In the genomic region with DNA sequence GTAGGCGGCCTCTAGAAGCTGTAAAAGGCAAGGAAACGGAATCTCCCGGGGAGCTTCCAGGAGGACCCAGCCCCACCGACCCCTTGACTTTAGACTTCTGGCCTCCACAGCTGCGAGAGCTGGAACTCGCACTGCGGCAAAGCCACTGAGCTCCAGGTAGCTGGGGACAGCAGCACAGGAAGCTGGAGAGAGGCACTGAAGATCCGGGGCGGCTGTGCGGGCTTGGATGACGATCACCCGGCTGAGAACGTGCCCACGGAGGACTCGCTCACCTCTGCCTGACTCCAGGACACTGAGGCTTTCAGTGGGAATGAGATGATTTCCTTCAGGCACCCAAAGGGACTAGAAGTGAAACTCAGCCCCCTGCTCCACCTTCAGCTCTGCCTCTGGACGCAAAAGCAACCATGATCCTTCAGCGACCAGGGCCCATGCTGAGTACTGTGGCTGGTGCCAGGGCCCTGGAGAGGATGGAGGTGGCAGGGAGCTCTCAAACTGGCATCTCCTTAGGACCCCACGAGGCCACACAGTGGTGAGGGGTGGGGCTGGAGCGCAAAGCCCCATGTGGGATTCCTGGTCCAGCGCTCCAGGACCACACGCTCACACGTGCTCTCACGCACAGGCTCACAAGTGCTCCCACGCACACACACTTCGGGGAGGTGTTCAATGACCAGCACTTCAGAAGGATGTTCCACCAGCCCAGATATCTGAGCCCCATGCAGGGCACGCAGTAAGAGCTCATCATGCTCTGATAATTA, we compare ENCODE assay signal across 20 cellular contexts. TPM values are rescaled to one million over a fixed set of nuclear protein-coding genes. Genes with fewer than 3 reads are reported as not detected.
DNase-seq lines count a peak whose midpoint lies in the region; ATAC-seq, FAIRE-seq and TF ChIP-seq lines count a peak whose summit lies in the region.
"Had no signal": no experiment of that assay in that cellular context is flagged by ENCODE, and none has a peak within 500 bp of the region (broad histone marks: within the 10 kb centered on the region; RNA-seq: fewer than 3 reads in every experiment).

No MANE protein-coding gene starts in this region.

- H4K20me1 ChIP-seq in H1 (replicated peaks in 1 of 2; ENCODE audit: control insufficient read depth in 1 of 2, insufficient read depth in 2 of 2, low read length in 2 of 2), result no peaks in the 10 kb centered on the region
- H4K20me1 ChIP-seq: BLaER1 had no signal

- no peak overlapping the region for H2BK120ac ChIP-seq in H1 (replicated peaks; ENCODE audit: low read depth, low read length)

- no peak overlapping the region for H3K4me3 ChIP-seq in H1 (ENCODE audit: extremely low read depth in 1 of 4, insufficient read depth in 2 of 4, low read depth in 3 of 4, low read length in 4 of 4)
- H3K4me3 ChIP-seq in lower lobe of right lung, result no peak overlapping the region
- no peak overlapping the region for H3K4me3 ChIP-seq in aorta (ENCODE audit: low read length in 2 of 2)
- H3K4me3 ChIP-seq: BLaER1, GM23248 had no signal

- no peak overlapping the region for H2BK15ac ChIP-seq in H1 (ENCODE audit: low read length)

- TF ChIP-seq CTCF in H1 (IDR thresholded peaks at IDR 0.05; ENCODE audit: control extremely low read depth in 1 of 3, insufficient read depth in 1 of 3, low read depth in 1 of 3, low read length in 3 of 3) (no peak), lower lobe of right lung (IDR thresholded peaks at IDR 0.05) (no peak)

- no peak overlapping the region for H3K9ac ChIP-seq in H1 (replicated peaks in 1 of 4; ENCODE audit: extremely low read depth in 1 of 4, low read depth in 3 of 4, low read length in 3 of 4)
- H3K9ac ChIP-seq: BLaER1, GM23248 had no signal

- H2BK20ac ChIP-seq in H1 (ENCODE audit: low read length), result no peak overlapping the region

- H3K4ac ChIP-seq in H1 (replicated peaks; ENCODE audit: insufficient read length, low read depth, low read length), result no peak overlapping the region

- no peak overlapping the region for H2BK12ac ChIP-seq in H1 (ENCODE audit: low read depth, low read length)

- TF ChIP-seq EP300 in H1 (IDR thresholded peaks at IDR 0.05; ENCODE audit: borderline replicate concordance in 1 of 2, low read depth in 2 of 2, low read length in 2 of 2), result no peak

- TF ChIP-seq RAD21 in H1 (IDR thresholded peaks at IDR 0.05 in 1 of 2, conservative IDR thresholded peaks at IDR 0.05 in 1 of 2; ENCODE audit: low read depth in 2 of 2, low read length in 2 of 2), result no peak

- no peaks in the 10 kb centered on the region for H3K36me3 ChIP-seq in H1 (ENCODE audit: control insufficient read depth in 2 of 4, insufficient read depth in 4 of 4, low read length in 3 of 4)
- H3K36me3 ChIP-seq in lower lobe of right lung, result no peaks in the 10 kb centered on the region
- H3K36me3 ChIP-seq in aorta (ENCODE audit: control insufficient read depth in 1 of 2, insufficient read depth in 2 of 2, low read length in 1 of 2), result no peaks in the 10 kb centered on the region
- H3K36me3 ChIP-seq: BLaER1 had no signal

- H3K4me1 ChIP-seq in H1 (replicated peaks in 1 of 4; ENCODE audit: control insufficient read depth in 3 of 4, insufficient read depth in 4 of 4, low read length in 3 of 4) (no peaks in the 10 kb centered on the region), lower lobe of right lung (no peaks in the 10 kb centered on the region), aorta (ENCODE audit: control insufficient read depth in 1 of 2, insufficient read depth in 2 of 2, low read length in 2 of 2) (no peaks in the 10 kb centered on the region)
- H3K4me1 ChIP-seq: BLaER1 had no signal

- no peak overlapping the region for H3K14ac ChIP-seq in H1 (ENCODE audit: insufficient read length)

- H3K23ac ChIP-seq in H1 (ENCODE audit: insufficient read length), result no peak overlapping the region

- H4K91ac ChIP-seq in H1 (replicated peaks; ENCODE audit: insufficient read length, low read length), result no peak overlapping the region

- H3K9me3 ChIP-seq in H1 (ENCODE audit: insufficient read depth in 2 of 2, low read depth in 1 of 2, low read length in 1 of 2), result peaks cover 3 to 6% of the 10 kb centered on the region in 2 experiments; a peak in 2 of 4 replicates
- H3K9me3 ChIP-seq in lower lobe of right lung, result no peaks in the 10 kb centered on the region
- no peaks in the 10 kb centered on the region for H3K9me3 ChIP-seq in aorta (ENCODE audit: control insufficient read depth, low read length)
- H3K9me3 ChIP-seq: BLaER1 had no signal

- H3K27ac ChIP-seq in H1 (ENCODE audit: low read depth, low read length) (no peak overlapping the region), lower lobe of right lung (no peak overlapping the region), aorta (ENCODE audit: low read depth in 1 of 2, low read length in 2 of 2) (no peak overlapping the region)
- H3K27ac ChIP-seq: BLaER1, GM23248 had no signal

- FAIRE-seq in H1 (lab: Jason Lieb, UNC), result no peak
- FAIRE-seq: GM12892, GM18507, H54 had no signal

- intact Hi-C loops in Right ventricle myocardium inferior (cut with DNase I) (no loop called here), Right ventricle myocardium superior (cut with DNase I) (no loop called here), lower lobe of right lung (cut with DNase I) (no loop called here), aorta (cut with DNase I) (no loop called here)

- H2AFZ ChIP-seq in H1 (ENCODE audit: low read length), result no peak overlapping the region
- H2AFZ ChIP-seq: GM23248 had no signal

- no peak overlapping the region for H3K4me2 ChIP-seq in H1 (ENCODE audit: insufficient read depth in 1 of 2, low read depth in 2 of 2, low read length in 2 of 2)
- H3K4me2 ChIP-seq: BLaER1 had no signal

- 85% methylated on average over 24 of the region's 26 CpGs; no CpG with 5 or more reads in 1 of the 2 experiments for WGBS in H1 (ENCODE audit: extremely low coverage in 1 of 2, insufficient coverage in 1 of 2, insufficient read length in 1 of 2, insufficient replicate concordance in 2 of 2, low coverage in 1 of 2, low lambda C conversion rate in 2 of 2, missing lambda C conversion rate in 1 of 2), 2 experiments
- WGBS in aorta, 2 donors, result 83 to 84% methylated on average over 26 of the region's 26 CpGs

- H3K56ac ChIP-seq in H1 (replicated peaks; ENCODE audit: insufficient read length, low read depth, low read length), result no peak overlapping the region

- no peak overlapping the region for H3K18ac ChIP-seq in H1 (ENCODE audit: extremely low read depth, low read length)

- H4K8ac ChIP-seq in H1 (ENCODE audit: extremely low read depth, insufficient read depth, low read length), result no peak overlapping the region

- CTCF ChIA-PET in H1 (lab: Charles Lee; ENCODE audit: partially characterized antibody), result interaction anchor here (0.7 to 2.4 kb wide), 7 partner anchors 17 to 68 kb away, joined by 3 to 8 read pairs (median 3); no protein-coding TSS in a partner anchor

- no peak overlapping the region for H4K5ac ChIP-seq in H1 (ENCODE audit: insufficient read length, low read depth, low read length)

- ATAC-seq in Right ventricle myocardium inferior (no peak), Right ventricle myocardium superior (ENCODE audit: poor library complexity) (no peak), lower lobe of right lung (no peak), aorta (ENCODE audit: low FRiP score) (no peak)

- H3K79me1 ChIP-seq in H1 (ENCODE audit: low read depth, low read length), result no peaks in the 10 kb centered on the region

- H3K23me2 ChIP-seq in H1 (ENCODE audit: low read depth, low read length), result 0 out of 2 replicates have a peak, but pooled peaks cover 3% of the 10 kb centered on the region

- H3K27me3 ChIP-seq in H1 (replicated peaks in 1 of 4; ENCODE audit: control insufficient read depth in 3 of 4, extremely low read depth in 1 of 4, insufficient read depth in 3 of 4, low read length in 3 of 4) (peaks cover 0 to 2% (median 0%) of the 10 kb centered on the region in 4 experiments; a peak in 1 of 7 replicates), lower lobe of right lung (ENCODE audit: low read depth) (peaks cover 25% of the 10 kb centered on the region), aorta (ENCODE audit: control insufficient read depth in 1 of 2, insufficient read depth in 2 of 2, low read length in 1 of 2) (no peaks in the 10 kb centered on the region)
- H3K27me3 ChIP-seq: BLaER1 had no signal

- no peak overlapping the region for H2AK5ac ChIP-seq in H1 (ENCODE audit: low read depth, low read length)

- POLR2A ChIA-PET in H1 (lab: Charles Lee; ENCODE audit: partially characterized antibody), result no interaction called here

- H3K79me2 ChIP-seq in H1 (ENCODE audit: control insufficient read depth in 1 of 2, insufficient read depth in 2 of 2, low read length in 2 of 2), result no peaks in the 10 kb centered on the region

- H2BK5ac ChIP-seq in H1 (ENCODE audit: low read depth, low read length), result 0 out of 2 replicates have a peak overlapping the region, but pooled peaks have one; percentile 26

- no peak for TF ChIP-seq POLR2A in H1 (IDR thresholded peaks at IDR 0.05; ENCODE audit: control extremely low read depth in 1 of 2, low read depth in 2 of 2, low read length in 2 of 2)

- DNase-seq in Right ventricle myocardium inferior (ENCODE audit: missing footprints) (peak; percentile 30), Right ventricle myocardium superior (no peak), H1 (ENCODE audit: low read depth in 1 of 2, low spot score in 2 of 2) (no peak), lower lobe of right lung (peak; percentile 37), aorta (peak; percentile 34 to 61), medulla oblongata (ENCODE audit: extremely low spot score) (no peak)
- no peak for DNase-seq in stimulated activated CD4-positive, alpha-beta T cell treated with anti-CD3 and anti-CD28 coated beads, Interleukin-1b, Interleukin-23, amount 100 ng/mL, for 48 hours
- DNase-seq: 8988T; CD4-positive, alpha-beta memory T cell; DMS153; DMS79; GDM1; GM23248; HCEC 1CT had no signal

TF ChIP-seq in H1, 55 proteins besides CTCF, POLR2A, EP300 and RAD21 (continues in another document):
- TF ChIP-seq JUN (IDR thresholded peaks at IDR 0.05; ENCODE audit: low read depth, low read length) (no peak), CBX5 (IDR thresholded peaks at IDR 0.05; ENCODE audit: low read depth, low read length) (no peak), SAP30 (IDR thresholded peaks at IDR 0.05; ENCODE audit: insufficient read depth, insufficient replicate concordance, low read length) (no peak)

RNA-seq across cellular contexts. Expression of a gene that starts 47.1 kb away (rescaled TPM):
- total RNA-seq in Right ventricle myocardium inferior, result 6.9 TPM
- 6.2 TPM for total RNA-seq in Right ventricle myocardium superior
- 13.8 and 14.8 TPM in 2 replicates for total RNA-seq in H1 (2021; fragmentation: NEBNext Ultra II Directional; extraction: Animal tissue kit (Norgen Biotek cat#: 25700))
- polyA plus RNA-seq in H1 (2011; rRNA removed), result 14.6 and 27.3 TPM in 2 replicates
- polyA plus RNA-seq in H1 (2011; cell fraction: cytosol; rRNA removed), result 15.1 TPM
- polyA plus RNA-seq in H1 (2011; cell fraction: nucleus; rRNA removed), result 35.4 TPM
- 4.8 to 12.3 TPM (median 11.4 TPM) in 4 replicates for polyA plus RNA-seq in H1 (2012, experiment 1 of 2)
- 5.9 TPM for polyA plus RNA-seq in H1 (2012, experiment 2 of 2)
- polyA plus RNA-seq in H1 (2013, experiment 1 of 2), result 9.6 TPM
- 8.5 TPM for polyA plus RNA-seq in H1 (2013, experiment 2 of 2)
- polyA minus RNA-seq in H1 (2011; rRNA and poly(A)+ RNA removed), result 10.0 and 12.3 TPM in 2 replicates
- polyA minus RNA-seq in H1 (2011; cell fraction: cytosol; rRNA and poly(A)+ RNA removed), result 11.6 TPM
- 16.3 TPM for polyA minus RNA-seq in H1 (2011; cell fraction: nucleus; rRNA and poly(A)+ RNA removed)
- total RNA-seq in lower lobe of right lung, result 2.5 TPM
- total RNA-seq in aorta, result 10 to 100 TPM; 36.4 to 72.2 TPM
- polyA plus RNA-seq in aorta, result 10 to 100 TPM in 1 of 2 donors, 1 to 10 TPM in 1; 9.6 to 49.0 TPM
- total RNA-seq: CD4-positive, alpha-beta memory T cell had no signal
- polyA plus RNA-seq: AG04450; CD14-positive monocyte; CD4-positive, alpha-beta memory T cell had no signal

Comparison
In these comparisons a context has a peak if more than half of its experiments do, and no peak if none do; other contexts are left out.
1. DNase-seq: peak in Right ventricle myocardium inferior (single experiment), lower lobe of right lung (single experiment) and aorta (2 of 2); none in Right ventricle myocardium superior (single experiment), H1 (0 of 2), stimulated activated CD4-positive, alpha-beta T cell treated with anti-CD3 and anti-CD28 coated beads, Interleukin-1b, Interleukin-23, amount 100 ng/mL, for 48 hours (single experiment) and medulla oblongata (single experiment).